In the genomic region with DNA sequence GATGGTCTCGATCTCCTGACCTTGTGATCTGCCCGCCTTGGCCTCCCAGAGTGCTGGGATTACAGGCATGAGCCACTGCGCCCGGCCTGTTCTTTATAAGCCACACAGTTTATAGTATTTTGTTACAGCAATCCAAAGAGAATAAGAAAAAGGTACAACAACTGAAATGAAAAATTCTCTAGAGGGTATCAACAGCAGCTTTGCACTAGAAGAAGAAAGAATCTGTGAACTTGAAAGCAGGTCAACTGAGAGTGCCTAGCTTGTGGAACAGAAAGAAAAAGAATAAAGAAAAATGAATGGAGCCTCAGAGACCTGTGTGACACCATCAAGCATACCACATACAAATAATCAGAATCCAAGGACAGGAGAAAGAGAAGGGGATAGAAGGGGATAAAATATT, we compare ENCODE assay signal across 23 cellular contexts.
DNase-seq lines count a peak whose midpoint lies in the region; ATAC-seq and TF ChIP-seq lines count a peak whose summit lies in the region.
"Had no signal": no experiment of that assay in that cellular context is flagged by ENCODE, and none has a peak within 500 bp of the region (broad histone marks: within the 10 kb centered on the region; RNA-seq: fewer than 3 reads in every experiment).

No MANE protein-coding gene starts in this region.

- H4K20me1 ChIP-seq in BLaER1 = no peaks in the 10 kb centered on the region

- H3K4me3 ChIP-seq in BLaER1 = no peak overlapping the region
- H3K4me3 ChIP-seq in thyroid gland (replicated peaks in 1 of 3) = no peak overlapping the region

- intact Hi-C loops in activated naive CD4-positive, alpha-beta T cell treated with anti-CD3 and anti-CD28 coated beads for 36 hours (cut with micrococcal nuclease) = loop anchor here (5.0 kb wide), 1 partner anchor 1163 kb away; no protein-coding TSS in a partner anchor
- intact Hi-C loops in CD14-positive monocyte (cut with micrococcal nuclease) = no loop called here
- intact Hi-C loops in thyroid gland (cut with DNase I) = no loop called here

- H3K27ac ChIP-seq in BLaER1 (no peak overlapping the region), thyroid gland (no peak overlapping the region)
- H3K27ac ChIP-seq: HL-60 had no signal

- CTCF ChIA-PET in activated naive CD4-positive, alpha-beta T cell treated with anti-CD3 and anti-CD28 coated beads for 36 hours (lab: Charles Lee) = interaction anchor here (0.6 to 2.2 kb wide), 2 partner anchors 22 to 316 kb away, joined by 3 to 7 read pairs; no protein-coding TSS in a partner anchor
- CTCF ChIA-PET in activated naive CD4-positive, alpha-beta T cell treated with anti-CD3 and anti-CD28 coated beads, Interleukin-2, amount 10 ng/mL, durations not matched to agents 7 days and 5 days (lab: Charles Lee) = interaction anchor here (1.2 kb wide), 1 partner anchor 19 kb away, joined by 3 read pairs; no protein-coding TSS in a partner anchor

- no peak for TF ChIP-seq POLR2A in thyroid gland (IDR thresholded peaks at IDR 0.05)

- H3K27me3 ChIP-seq in BLaER1 (peaks cover 7% of the 10 kb centered on the region; the same call in 1 of the 2 replicates), thyroid gland (no peaks in the 10 kb centered on the region)

- peaks cover 17% of the 10 kb centered on the region for H3K9me3 Mint-ChIP-seq in activated naive CD4-positive, alpha-beta T cell treated with anti-CD3 and anti-CD28 coated beads for 36 hours
- peaks cover 23% of the 10 kb centered on the region for H3K9me3 Mint-ChIP-seq in activated naive CD4-positive, alpha-beta T cell treated with anti-CD3 and anti-CD28 coated beads, Interleukin-2, amount 10 ng/mL, durations not matched to agents 7 days and 5 days
- peaks cover 4 to 10% (median 6%) of the 10 kb centered on the region in 7 donors for H3K9me3 Mint-ChIP-seq in CD14-positive monocyte
- peaks cover 4% of the 10 kb centered on the region for H3K9me3 Mint-ChIP-seq in activated T-helper 17 cell treated with anti-CD3 and anti-CD28 coated beads, Interleukin-2, amount 50 U/mL, for 72 hours

- H3K36me3 Mint-ChIP-seq in activated naive CD4-positive, alpha-beta T cell treated with anti-CD3 and anti-CD28 coated beads for 36 hours (ENCODE audit: low read depth) = peaks cover 3% of the 10 kb centered on the region
- peaks cover 25% of the 10 kb centered on the region for H3K36me3 Mint-ChIP-seq in activated naive CD4-positive, alpha-beta T cell treated with anti-CD3 and anti-CD28 coated beads, Interleukin-2, amount 10 ng/mL, durations not matched to agents 7 days and 5 days
- peaks cover 3 to 10% of the 10 kb centered on the region in 2 donors for H3K36me3 Mint-ChIP-seq in CD14-positive monocyte
- H3K36me3 Mint-ChIP-seq in activated T-helper 17 cell treated with anti-CD3 and anti-CD28 coated beads, Interleukin-2, amount 50 U/mL, for 72 hours (ENCODE audit: low read depth) = no peaks in the 10 kb centered on the region

- H3K36me3 ChIP-seq in BLaER1 = no peaks in the 10 kb centered on the region
- no peaks in the 10 kb centered on the region for H3K36me3 ChIP-seq in thyroid gland

- peaks cover 25% of the 10 kb centered on the region for H3K4me1 ChIP-seq in BLaER1
- H3K4me1 ChIP-seq in thyroid gland = peaks cover 6 to 7% of the 10 kb centered on the region in 2 donors

- H3K4me2 ChIP-seq in BLaER1 = 0 out of 2 replicates have a peak overlapping the region, but pooled peaks have one; percentile 55

- no peak for DNase-seq in activated naive CD4-positive, alpha-beta T cell treated with anti-CD3 and anti-CD28 coated beads for 36 hours
- DNase-seq in activated naive CD4-positive, alpha-beta T cell treated with anti-CD3 and anti-CD28 coated beads, Interleukin-2, amount 10 ng/mL, durations not matched to agents 7 days and 5 days = no peak
- DNase-seq in CD14-positive monocyte (ENCODE audit: low spot score) (no peak), NCI-H748 treated with DMSO at 0.1 percent for 48 hours (lab: John Stamatoyannopoulos, UW) (no peak), thyroid gland (no peak)
- DNase-seq: CD4-positive, CD25-positive, alpha-beta regulatory T cell; DMS153; DND-41; Karpas-422; MV-4-11; NCI-H1105; NCI-H1436 treated with DMSO at 0.1 percent for 48 hours; NCI-H187 treated with DMSO at 0.1 percent for 48 hours; NCI-H2171 treated with DMSO at 0.1 percent for 48 hours; NCI-H524; NCI-H774; NK-92 treated with Interleukin-12 subunit alpha and Interleukin-12 subunit beta, amount 100 ng/mL, for 24 hours; PC-3 had no signal

- ATAC-seq in activated T-helper 17 cell treated with anti-CD3 and anti-CD28 coated beads, Interleukin-2, amount 50 U/mL, for 72 hours (replicated peaks) = no peak
- no peak for ATAC-seq in GM19395 (IDR thresholded peaks at IDR 0.05; ENCODE audit: unreplicated experiment)
- ATAC-seq: PC-3 had no signal

- H3K9ac ChIP-seq in BLaER1 = no peak overlapping the region

- WGBS in thyroid gland, 2 donors = 94 to 99% methylated on average over 4 of the region's 4 CpGs

- H3K9me3 ChIP-seq in BLaER1 (peaks cover 15% of the 10 kb centered on the region), thyroid gland (no peaks in the 10 kb centered on the region)

- peak overlapping the region; percentile 27 for H3K27ac Mint-ChIP-seq in activated naive CD4-positive, alpha-beta T cell treated with anti-CD3 and anti-CD28 coated beads for 36 hours
- no peak overlapping the region for H3K27ac Mint-ChIP-seq in activated naive CD4-positive, alpha-beta T cell treated with anti-CD3 and anti-CD28 coated beads, Interleukin-2, amount 10 ng/mL, durations not matched to agents 7 days and 5 days
- peak overlapping the region in 4 of 7 donors; percentile 8 to 26 (median 10) for H3K27ac Mint-ChIP-seq in CD14-positive monocyte
- H3K27ac Mint-ChIP-seq in activated T-helper 17 cell treated with anti-CD3 and anti-CD28 coated beads, Interleukin-2, amount 50 U/mL, for 72 hours = no peak overlapping the region
- H3K27ac Mint-ChIP-seq: B cell had no signal

- H3K4me3 Mint-ChIP-seq in activated naive CD4-positive, alpha-beta T cell treated with anti-CD3 and anti-CD28 coated beads for 36 hours = no peak overlapping the region
- no peak overlapping the region for H3K4me3 Mint-ChIP-seq in activated naive CD4-positive, alpha-beta T cell treated with anti-CD3 and anti-CD28 coated beads, Interleukin-2, amount 10 ng/mL, durations not matched to agents 7 days and 5 days
- H3K4me3 Mint-ChIP-seq in CD14-positive monocyte = no peak overlapping the region
- H3K4me3 Mint-ChIP-seq in activated T-helper 17 cell treated with anti-CD3 and anti-CD28 coated beads, Interleukin-2, amount 50 U/mL, for 72 hours = peak overlapping the region; percentile 8
- H3K4me3 Mint-ChIP-seq: B cell; CD4-positive, CD25-positive, alpha-beta regulatory T cell had no signal

- H3K4me1 Mint-ChIP-seq in activated naive CD4-positive, alpha-beta T cell treated with anti-CD3 and anti-CD28 coated beads for 36 hours (ENCODE audit: low read depth) = peaks cover 65% of the 10 kb centered on the region
- H3K4me1 Mint-ChIP-seq in activated naive CD4-positive, alpha-beta T cell treated with anti-CD3 and anti-CD28 coated beads, Interleukin-2, amount 10 ng/mL, durations not matched to agents 7 days and 5 days = peaks cover 53% of the 10 kb centered on the region
- H3K4me1 Mint-ChIP-seq in CD14-positive monocyte = peaks cover 54% of the 10 kb centered on the region
- peaks cover 48% of the 10 kb centered on the region for H3K4me1 Mint-ChIP-seq in activated T-helper 17 cell treated with anti-CD3 and anti-CD28 coated beads, Interleukin-2, amount 50 U/mL, for 72 hours
- H3K4me1 Mint-ChIP-seq: B cell had no signal

- no peaks in the 10 kb centered on the region for H3K27me3 Mint-ChIP-seq in activated naive CD4-positive, alpha-beta T cell treated with anti-CD3 and anti-CD28 coated beads for 36 hours (ENCODE audit: low read depth)
- no peaks in the 10 kb centered on the region for H3K27me3 Mint-ChIP-seq in activated naive CD4-positive, alpha-beta T cell treated with anti-CD3 and anti-CD28 coated beads, Interleukin-2, amount 10 ng/mL, durations not matched to agents 7 days and 5 days
- no peaks in the 10 kb centered on the region for H3K27me3 Mint-ChIP-seq in CD14-positive monocyte (ENCODE audit: low read depth in 3 of 3)
- no peaks in the 10 kb centered on the region for H3K27me3 Mint-ChIP-seq in activated T-helper 17 cell treated with anti-CD3 and anti-CD28 coated beads, Interleukin-2, amount 50 U/mL, for 72 hours
- H3K27me3 Mint-ChIP-seq: CD4-positive, CD25-positive, alpha-beta regulatory T cell had no signal

- no peak for TF ChIP-seq CTCF in CD14-positive monocyte (IDR thresholded peaks at IDR 0.05)
- TF ChIP-seq CTCF in thyroid gland (IDR thresholded peaks at IDR 0.05) = no peak

Comparison
In these comparisons a context has a peak if more than half of its experiments do, and no peak if none do; other contexts are left out.
1. H3K27ac Mint-ChIP-seq: peak in activated naive CD4-positive, alpha-beta T cell treated with anti-CD3 and anti-CD28 coated beads for 36 hours (single experiment) and CD14-positive monocyte (4 of 7); none in activated naive CD4-positive, alpha-beta T cell treated with anti-CD3 and anti-CD28 coated beads, Interleukin-2, amount 10 ng/mL, durations not matched to agents 7 days and 5 days (single experiment) and activated T-helper 17 cell treated with anti-CD3 and anti-CD28 coated beads, Interleukin-2, amount 50 U/mL, for 72 hours (single experiment).